ENCODE assay signal across 12 cellular contexts in genomic region chr16:56807676-56808067, GRCh38. TPM values are rescaled to one million over a fixed set of nuclear protein-coding genes. Genes with fewer than 3 reads are reported as not detected.
DNase-seq lines count a peak whose midpoint lies in the region; ATAC-seq, FAIRE-seq and TF ChIP-seq lines count a peak whose summit lies in the region.
"Not testable (repeated sequence)": the region's sequence is repeated elsewhere in the genome, so short reads cannot be mapped to it uniquely, and the experiment has no call there.
"Had no signal": no experiment of that assay in that cellular context is flagged by ENCODE, and none has a peak within 500 bp of the region (broad histone marks: within the 10 kb centered on the region; RNA-seq: fewer than 3 reads in every experiment).

No MANE protein-coding gene starts in this region.

- H3K27me3 Mint-ChIP-seq in Caco-2 (ENCODE audit: insufficient read depth, unreplicated experiment); HFFc6 (ENCODE audit: insufficient read depth); astrocyte (ENCODE audit: low read depth, unreplicated experiment); osteocyte (ENCODE audit: unreplicated experiment): not testable (repeated sequence)

- TF ChIP-seq CTCF in A549 (IDR thresholded peaks at IDR 0.05); Caco-2 (IDR thresholded peaks at IDR 0.05; ENCODE audit: insufficient read depth in 1 of 2, low read depth in 1 of 2, low read length in 1 of 2, severe bottlenecking in 1 of 2, unreplicated experiment in 1 of 2); HFFc6 (IDR thresholded peaks at IDR 0.05); RWPE2 (IDR thresholded peaks at IDR 0.05; ENCODE audit: poor library complexity, severe bottlenecking); astrocyte (IDR thresholded peaks at IDR 0.05; ENCODE audit: insufficient read depth, low read depth, low read length); osteocyte (IDR thresholded peaks at IDR 0.05): not testable (repeated sequence)

- H3K4me3 Mint-ChIP-seq in Caco-2 (ENCODE audit: unreplicated experiment); HFFc6; astrocyte (ENCODE audit: unreplicated experiment); osteocyte (ENCODE audit: unreplicated experiment): not testable (repeated sequence)

- peaks cover 31% of the 10 kb centered on the region for H3K36me3 Mint-ChIP-seq in Caco-2 (ENCODE audit: insufficient read depth, unreplicated experiment)
- peaks cover 30% of the 10 kb centered on the region for H3K36me3 Mint-ChIP-seq in HFFc6 (ENCODE audit: low read depth)
- H3K36me3 Mint-ChIP-seq in astrocyte (ENCODE audit: low read depth, unreplicated experiment): peaks cover 27% of the 10 kb centered on the region
- H3K36me3 Mint-ChIP-seq in osteocyte (ENCODE audit: unreplicated experiment): peaks cover 26% of the 10 kb centered on the region

- H3K4me1 ChIP-seq in A549: peaks cover 56% of the 10 kb centered on the region
- peaks cover 45% of the 10 kb centered on the region for H3K4me1 ChIP-seq in Caco-2
- peaks cover 14% of the 10 kb centered on the region for H3K4me1 ChIP-seq in RWPE2 (ENCODE audit: insufficient read depth, poor library complexity, severe bottlenecking)
- peaks cover 12% of the 10 kb centered on the region for H3K4me1 ChIP-seq in astrocyte (ENCODE audit: insufficient read depth, low read length)

- CTCF ChIA-PET in A549 (lab: Yijun Ruan, JAX): interaction anchor here (1.3 to 2.0 kb wide), 2 partner anchors 9 to 14 kb away, joined by 3 to 12 read pairs; no protein-coding TSS in a partner anchor
- CTCF ChIA-PET in Caco-2 (lab: Charles Lee): not testable (repeated sequence)

- FAIRE-seq in A549 (lab: Jason Lieb, UNC); astrocyte (lab: Jason Lieb, UNC): not testable (repeated sequence)

- H4K20me1 ChIP-seq in astrocyte (ENCODE audit: insufficient read depth, low read length): not testable (repeated sequence)

- H3K27ac ChIP-seq in A549 (peak overlapping the region; percentile 79 to 87), RWPE2 (ENCODE audit: poor library complexity, severe bottlenecking) (peak overlapping the region; percentile 21)
- not testable (repeated sequence) for H3K27ac ChIP-seq in astrocyte (ENCODE audit: low read depth, low read length)

- peak overlapping the region; percentile 54 for H3K27ac Mint-ChIP-seq in Caco-2 (ENCODE audit: unreplicated experiment)
- peak overlapping the region; percentile 74 for H3K27ac Mint-ChIP-seq in HFFc6
- H3K27ac Mint-ChIP-seq in astrocyte (ENCODE audit: unreplicated experiment): peak overlapping the region; percentile 88
- H3K27ac Mint-ChIP-seq in osteocyte (ENCODE audit: unreplicated experiment): peak overlapping the region; percentile 53

- not testable (repeated sequence) for TF ChIP-seq RAD21 in A549 (conservative IDR thresholded peaks at IDR 0.05 in 1 of 2, IDR thresholded peaks at IDR 0.05 in 1 of 2)

- peaks cover 32% of the 10 kb centered on the region for H3K4me1 Mint-ChIP-seq in Caco-2 (ENCODE audit: low read depth, unreplicated experiment)
- H3K4me1 Mint-ChIP-seq in HFFc6 (ENCODE audit: low read depth): peaks cover 49% of the 10 kb centered on the region
- H3K4me1 Mint-ChIP-seq in astrocyte (ENCODE audit: low read depth, unreplicated experiment): peaks cover 27% of the 10 kb centered on the region
- H3K4me1 Mint-ChIP-seq in osteocyte (ENCODE audit: unreplicated experiment): peaks cover 24% of the 10 kb centered on the region

- intact Hi-C loops in Caco-2 (cut with micrococcal nuclease; ENCODE audit: unreplicated experiment): not testable (repeated sequence)

- whole genome bisulfite sequencing in A549 (ENCODE audit: missing lambda C conversion rate): 45% methylated on average over 9 of the region's 9 CpGs

- not testable (repeated sequence) for BruUV-seq in Caco-2 (replicated peaks; lab: Mats Ljungman, UMichigan)

- not testable (repeated sequence) for H3K9ac ChIP-seq in astrocyte (ENCODE audit: low read length)

- not testable (repeated sequence) for H3K9me3 ChIP-seq in A549; Caco-2; RWPE2 (ENCODE audit: severe bottlenecking); astrocyte (ENCODE audit: insufficient read depth, low read depth, low read length)

- H3K79me2 ChIP-seq in astrocyte (ENCODE audit: insufficient read depth, low read length): not testable (repeated sequence)

- H3K4me3 ChIP-seq in A549; Caco-2 (ENCODE audit: low read depth, low read length); RWPE2 (ENCODE audit: severe bottlenecking); astrocyte (ENCODE audit: insufficient read depth, low read depth, low read length): not testable (repeated sequence)

- POLR2A ChIA-PET in A549 (lab: Yijun Ruan, JAX): not testable (repeated sequence)
- POLR2A ChIA-PET in Caco-2 (lab: Charles Lee): interaction anchor here (0.6 kb wide), 1 partner anchor 13 kb away, joined by 3 read pairs; no protein-coding TSS in a partner anchor

- H3K27me3 ChIP-seq in Caco-2 (replicated peaks; ENCODE audit: control insufficient read depth, insufficient read depth, low read length); RWPE2 (ENCODE audit: insufficient read depth, poor library complexity, severe bottlenecking); astrocyte (ENCODE audit: insufficient read depth, low read length): not testable (repeated sequence)

- peak overlapping the region; percentile 74 for H3K4me2 ChIP-seq in A549
- not testable (repeated sequence) for H3K4me2 ChIP-seq in astrocyte (ENCODE audit: low read length)

- ATAC-seq in A549: peak in 1 of 2 experiments; percentile 72; a peak in 3 of 6 replicates
- not testable (repeated sequence) for ATAC-seq in RWPE2 (ENCODE audit: low read depth)

- not testable (repeated sequence) for H3K36me3 ChIP-seq in Caco-2 (ENCODE audit: control insufficient read depth, insufficient read depth, low read length)
- H3K36me3 ChIP-seq in RWPE2 (ENCODE audit: low read depth): peaks cover 28% of the 10 kb centered on the region
- H3K36me3 ChIP-seq in astrocyte (ENCODE audit: insufficient read depth, low read length): peaks cover 14% of the 10 kb centered on the region

- not testable (repeated sequence) for H3K9me3 Mint-ChIP-seq in Caco-2 (ENCODE audit: unreplicated experiment); HFFc6; astrocyte (ENCODE audit: unreplicated experiment); osteocyte (ENCODE audit: unreplicated experiment)

- H2AFZ ChIP-seq in astrocyte (ENCODE audit: low read depth, low read length): not testable (repeated sequence)

- TF ChIP-seq POLR2A in A549 (IDR thresholded peaks at IDR 0.05; ENCODE audit: low read length): not testable (repeated sequence)

- TF ChIP-seq EP300 in A549 (IDR thresholded peaks at IDR 0.05): not testable (repeated sequence)

- peak in 1 of 2 experiments; percentile 17 for DNase-seq in A549 (ENCODE audit: low read depth in 1 of 2, low spot score in 1 of 2)
- not testable (repeated sequence) for DNase-seq in Caco-2; HFFc6; RWPE2 (ENCODE audit: low spot score); astrocyte (ENCODE audit: low read depth); osteocyte (ENCODE audit: extremely low spot score, unreplicated experiment)
- peak; percentile 4 for DNase-seq in NCI-H82 (lab: John Stamatoyannopoulos, UW)
- DNase-seq in left kidney (ENCODE audit: low read depth, low spot score): peak; percentile 25

TF ChIP-seq in A549, 52 proteins besides CTCF, POLR2A, EP300 and RAD21:
- peak; percentile 4; the same call in 1 of the 2 replicates for TF ChIP-seq JUNB (IDR thresholded peaks at IDR 0.05)
- TF ChIP-seq JUN (IDR thresholded peaks at IDR 0.05): 0 out of 5 replicates have a peak, but pooled peaks of 1 of the 2 experiments have one; percentile 10

RNA-seq across cellular contexts. Expression of gene SLC12A3, which starts 57.3 kb away (rescaled TPM):
- polyA plus RNA-seq in A549 (2011; rRNA removed): 0.01 and 0.09 TPM in 2 replicates
- 0.05 and 0.06 TPM in 2 replicates for polyA plus RNA-seq in A549 (2012; cell fraction: cytosol; rRNA removed)
- 0.11 and 0.12 TPM in 2 replicates for polyA plus RNA-seq in A549 (2012; cell fraction: nucleus; rRNA removed)
- 0.08 TPM in 1 of 3 replicates, not detected in the others for polyA plus RNA-seq in A549 (2017; fragmentation: RNase III; extraction: RNeasy Plus Mini Kit Qiagen cat#74134 plus additional on column Dnase treatment)
- polyA minus RNA-seq in A549 (2011; rRNA and poly(A)+ RNA removed): 0.08 TPM in 1 of 2 replicates, not detected in the other
- 0.67 and 0.73 TPM in 2 replicates for total RNA-seq in Caco-2 (2022)
- not detected for total RNA-seq in HFFc6 (2021; fragmentation: NEBNext Ultra II Directional; extraction: Animal tissue kit (Norgen Biotek cat#: 25700))
- total RNA-seq in astrocyte: 0.07 and 0.18 TPM in 2 replicates
- not detected in 2 replicates for total RNA-seq in osteocyte
- total RNA-seq: A172; CD8-positive, alpha-beta T cell; H4; HT1080 had no signal
